1 cellular context compared by ENCODE assay signal in the genomic region with DNA sequence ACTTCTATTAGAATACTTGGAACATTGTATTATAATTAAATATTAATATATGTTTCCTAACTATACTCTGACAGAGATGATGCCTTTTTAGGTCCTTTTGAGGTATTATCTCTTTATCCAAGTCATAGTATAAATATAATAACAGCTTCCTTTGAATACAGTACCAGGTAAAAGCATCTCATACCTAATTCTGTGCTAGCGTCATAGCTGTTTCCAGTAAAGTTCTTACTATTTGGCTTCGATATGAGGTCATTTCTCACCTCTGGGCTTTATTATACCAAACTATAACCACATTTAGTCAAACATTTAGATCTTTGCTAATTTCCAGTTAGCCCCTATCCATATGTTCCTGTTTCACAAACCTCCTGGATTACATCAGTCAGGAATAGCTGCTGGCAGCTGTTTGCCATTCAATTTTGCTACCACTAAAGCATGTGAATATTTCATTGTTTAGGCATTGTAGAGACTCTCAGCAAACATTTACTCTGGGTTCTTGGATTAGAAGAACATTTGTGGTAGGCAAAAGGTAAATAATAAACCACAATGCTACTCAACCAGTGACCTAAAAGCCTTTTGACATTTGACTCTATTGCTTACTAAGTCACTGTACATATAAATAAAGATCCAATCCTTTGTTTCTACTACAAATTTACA.
TF ChIP-seq lines count a peak whose summit lies in the region.

No MANE protein-coding gene starts in this region.

TF ChIP-seq in HEK293, 187 proteins besides CTCF, POLR2A, EP300 and RAD21 (continued from another document):
- TF ChIP-seq, protein P1, sequence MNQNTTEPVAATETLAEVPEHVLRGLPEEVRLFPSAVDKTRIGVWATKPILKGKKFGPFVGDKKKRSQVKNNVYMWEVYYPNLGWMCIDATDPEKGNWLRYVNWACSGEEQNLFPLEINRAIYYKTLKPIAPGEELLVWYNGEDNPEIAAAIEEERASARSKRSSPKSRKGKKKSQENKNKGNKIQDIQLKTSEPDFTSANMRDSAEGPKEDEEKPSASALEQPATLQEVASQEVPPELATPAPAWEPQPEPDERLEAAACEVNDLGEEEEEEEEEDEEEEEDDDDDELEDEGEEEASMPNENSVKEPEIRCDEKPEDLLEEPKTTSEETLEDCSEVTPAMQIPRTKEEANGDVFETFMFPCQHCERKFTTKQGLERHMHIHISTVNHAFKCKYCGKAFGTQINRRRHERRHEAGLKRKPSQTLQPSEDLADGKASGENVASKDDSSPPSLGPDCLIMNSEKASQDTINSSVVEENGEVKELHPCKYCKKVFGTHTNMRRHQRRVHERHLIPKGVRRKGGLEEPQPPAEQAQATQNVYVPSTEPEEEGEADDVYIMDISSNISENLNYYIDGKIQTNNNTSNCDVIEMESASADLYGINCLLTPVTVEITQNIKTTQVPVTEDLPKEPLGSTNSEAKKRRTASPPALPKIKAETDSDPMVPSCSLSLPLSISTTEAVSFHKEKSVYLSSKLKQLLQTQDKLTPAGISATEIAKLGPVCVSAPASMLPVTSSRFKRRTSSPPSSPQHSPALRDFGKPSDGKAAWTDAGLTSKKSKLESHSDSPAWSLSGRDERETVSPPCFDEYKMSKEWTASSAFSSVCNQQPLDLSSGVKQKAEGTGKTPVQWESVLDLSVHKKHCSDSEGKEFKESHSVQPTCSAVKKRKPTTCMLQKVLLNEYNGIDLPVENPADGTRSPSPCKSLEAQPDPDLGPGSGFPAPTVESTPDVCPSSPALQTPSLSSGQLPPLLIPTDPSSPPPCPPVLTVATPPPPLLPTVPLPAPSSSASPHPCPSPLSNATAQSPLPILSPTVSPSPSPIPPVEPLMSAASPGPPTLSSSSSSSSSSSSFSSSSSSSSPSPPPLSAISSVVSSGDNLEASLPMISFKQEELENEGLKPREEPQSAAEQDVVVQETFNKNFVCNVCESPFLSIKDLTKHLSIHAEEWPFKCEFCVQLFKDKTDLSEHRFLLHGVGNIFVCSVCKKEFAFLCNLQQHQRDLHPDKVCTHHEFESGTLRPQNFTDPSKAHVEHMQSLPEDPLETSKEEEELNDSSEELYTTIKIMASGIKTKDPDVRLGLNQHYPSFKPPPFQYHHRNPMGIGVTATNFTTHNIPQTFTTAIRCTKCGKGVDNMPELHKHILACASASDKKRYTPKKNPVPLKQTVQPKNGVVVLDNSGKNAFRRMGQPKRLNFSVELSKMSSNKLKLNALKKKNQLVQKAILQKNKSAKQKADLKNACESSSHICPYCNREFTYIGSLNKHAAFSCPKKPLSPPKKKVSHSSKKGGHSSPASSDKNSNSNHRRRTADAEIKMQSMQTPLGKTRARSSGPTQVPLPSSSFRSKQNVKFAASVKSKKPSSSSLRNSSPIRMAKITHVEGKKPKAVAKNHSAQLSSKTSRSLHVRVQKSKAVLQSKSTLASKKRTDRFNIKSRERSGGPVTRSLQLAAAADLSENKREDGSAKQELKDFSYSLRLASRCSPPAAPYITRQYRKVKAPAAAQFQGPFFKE (tag by site-specific recombination; IDR thresholded peaks at IDR 0.05; ENCODE audit: borderline replicate concordance), result no peak
- no peak for TF ChIP-seq ZNF776 (tag by site-specific recombination; IDR thresholded peaks at IDR 0.05; ENCODE audit: borderline replicate concordance)
- TF ChIP-seq, protein P2, sequence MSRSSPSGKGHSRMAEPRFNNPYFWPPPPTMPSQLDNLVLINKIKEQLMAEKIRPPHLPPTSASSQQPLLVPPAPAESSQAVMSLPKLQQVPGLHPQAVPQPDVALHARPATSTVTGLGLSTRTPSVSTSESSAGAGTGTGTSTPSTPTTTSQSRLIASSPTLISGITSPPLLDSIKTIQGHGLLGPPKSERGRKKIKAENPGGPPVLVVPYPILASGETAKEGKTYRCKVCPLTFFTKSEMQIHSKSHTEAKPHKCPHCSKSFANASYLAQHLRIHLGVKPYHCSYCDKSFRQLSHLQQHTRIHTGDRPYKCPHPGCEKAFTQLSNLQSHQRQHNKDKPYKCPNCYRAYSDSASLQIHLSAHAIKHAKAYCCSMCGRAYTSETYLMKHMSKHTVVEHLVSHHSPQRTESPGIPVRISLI (tag by site-specific recombination; IDR thresholded peaks at IDR 0.05), result no peak
- TF ChIP-seq ZNF426 (tag by site-specific recombination; IDR thresholded peaks at IDR 0.05), result no peak
TF ChIP-seq in HEK293: peak in this region for 3.
